1 cellular context compared by ENCODE assay signal in the genomic region with DNA sequence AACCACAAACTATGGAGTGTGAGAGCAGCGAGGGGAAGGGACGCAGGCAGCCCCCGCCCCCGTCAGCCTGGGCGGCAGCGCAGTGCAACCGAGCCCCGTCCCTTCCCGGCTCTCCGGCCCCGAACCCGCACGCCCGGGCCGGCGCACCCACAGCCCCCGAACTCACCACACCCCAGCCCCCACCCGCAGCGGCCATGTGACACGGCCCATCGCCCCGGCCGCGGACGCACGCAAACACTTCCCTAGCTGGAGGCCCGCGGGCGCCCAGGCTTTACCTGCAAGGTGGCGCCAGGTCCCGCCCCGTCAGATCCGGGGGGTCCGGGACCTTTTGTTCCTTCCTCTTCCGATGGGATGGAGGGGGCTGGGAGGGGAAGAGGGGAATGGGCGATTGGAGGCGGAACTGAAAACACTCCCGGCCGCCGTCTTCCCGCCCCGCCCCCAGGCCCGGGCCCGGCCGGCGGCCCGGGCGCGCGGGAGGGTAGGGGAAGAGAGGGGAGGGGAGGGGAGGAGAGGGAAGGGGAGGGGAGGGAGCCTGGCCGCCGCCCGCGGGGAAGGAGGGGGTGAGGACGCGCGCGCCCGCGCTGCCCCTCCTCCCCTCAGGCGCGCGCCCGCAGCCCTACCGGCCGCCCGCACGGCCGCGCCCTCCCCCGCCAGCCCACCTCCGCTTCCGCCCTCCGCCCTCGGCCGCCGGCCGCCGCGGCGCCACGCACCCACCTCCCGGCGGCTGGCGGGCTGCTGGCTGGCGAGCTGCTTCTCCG.
TF ChIP-seq lines count a peak whose summit lies in the region.

A gene (minus strand): TSS at position 574 of the 758 bp plus-strand sequence. CDS start 33,903 bp downstream, outside the sequence.

TF ChIP-seq in H1, 55 proteins besides CTCF, POLR2A, EP300 and RAD21 (continued from another document):
- peak; percentile 45; the same call in 1 of the 2 replicates for TF ChIP-seq PHF8 (conservative IDR thresholded peaks at IDR 0.05; ENCODE audit: low read depth, low read length)
- TF ChIP-seq RBBP5 (IDR thresholded peaks at IDR 0.05; ENCODE audit: borderline replicate concordance, low read depth, low read length), result peak; percentile 58; the same call in 1 of the 2 replicates
- peak; percentile 27; the same call in 1 of the 2 replicates for TF ChIP-seq POLR2AphosphoS5 (IDR thresholded peaks at IDR 0.05; ENCODE audit: low read depth, low read length)
- no peak for TF ChIP-seq SP1 (IDR thresholded peaks at IDR 0.05; ENCODE audit: low read depth, low read length)
- peak; percentile 81 for TF ChIP-seq ASH2L (IDR thresholded peaks at IDR 0.05; ENCODE audit: low read length)
- no peak for TF ChIP-seq GTF2F1 (IDR thresholded peaks at IDR 0.05; ENCODE audit: borderline replicate concordance, low read depth, low read length)
- TF ChIP-seq TCF12 (IDR thresholded peaks at IDR 0.05; ENCODE audit: low read depth, low read length), result 0 out of 2 replicates have a peak, but pooled peaks have one; percentile 3
